Comparison of ENCODE assay signal across 13 cellular contexts in the genomic region with DNA sequence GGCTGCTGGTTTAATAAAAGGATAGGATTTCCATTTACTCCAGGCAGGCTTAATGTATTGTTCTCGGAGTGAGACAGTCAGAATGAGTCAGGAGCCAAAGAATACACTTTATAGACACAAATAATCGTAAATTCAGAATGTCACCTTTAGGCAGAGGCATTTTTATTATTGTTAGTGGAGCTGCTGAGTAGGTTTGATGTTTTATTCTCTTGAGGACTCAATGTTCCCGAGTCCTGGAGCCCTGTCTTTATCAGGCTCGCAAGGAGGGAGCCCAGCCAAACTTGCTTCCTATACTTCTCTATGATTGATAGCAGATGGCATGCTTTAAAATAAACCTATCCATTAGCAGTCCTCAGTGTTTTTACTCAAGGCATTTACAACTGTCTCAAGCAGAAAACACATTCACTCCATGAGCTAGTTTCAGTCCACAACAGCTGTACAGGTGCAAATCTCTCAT.
DNase-seq lines count a peak whose midpoint lies in the region; ATAC-seq and TF ChIP-seq lines count a peak whose summit lies in the region.
"Had no signal": no experiment of that assay in that cellular context is flagged by ENCODE, and none has a peak within 500 bp of the region (broad histone marks: within the 10 kb centered on the region; RNA-seq: fewer than 3 reads in every experiment).

No MANE protein-coding gene starts in this region.

- no peaks in the 10 kb centered on the region for H3K79me2 ChIP-seq in hepatocyte

- ATAC-seq in GM19463 (IDR thresholded peaks at IDR 0.05; ENCODE audit: unreplicated experiment), result no peak
- no peak for ATAC-seq in HG03432 (IDR thresholded peaks at IDR 0.05; ENCODE audit: unreplicated experiment)
- ATAC-seq in GM18502 (IDR thresholded peaks at IDR 0.05; ENCODE audit: poor library complexity, unreplicated experiment), result no peak

- in situ Hi-C loops in brain microvascular endothelial cell (cut with HindIII; ENCODE audit: low pct_ligation_motif_present, low sequenced_read_pairs), result no loop called here

- H3K4me1 ChIP-seq in hepatocyte (ENCODE audit: insufficient read depth), result peaks cover 7% of the 10 kb centered on the region
- H3K4me1 ChIP-seq: Peyer's patch had no signal

- no peaks in the 10 kb centered on the region for H3K36me3 ChIP-seq in brain microvascular endothelial cell (replicated peaks)
- H3K36me3 ChIP-seq in hepatocyte (replicated peaks; ENCODE audit: insufficient read depth, low read depth), result no peaks in the 10 kb centered on the region
- H3K36me3 ChIP-seq: Peyer's patch, WERI-Rb-1 had no signal

- H3K4me2 ChIP-seq in hepatocyte, result peak overlapping the region; percentile 35

- WGBS in hepatocyte (ENCODE audit: low lambda C conversion rate, missing lambda C conversion rate), result 30% methylated on average over 4 of the region's 4 CpGs

- H2AFZ ChIP-seq in hepatocyte, result no peak overlapping the region

- no peak for TF ChIP-seq CTCF in brain microvascular endothelial cell (IDR thresholded peaks at IDR 0.05; ENCODE audit: low read depth, low read length, missing control alignments)
- TF ChIP-seq CTCF in hepatocyte (IDR thresholded peaks at IDR 0.05; ENCODE audit: poor library complexity), result no peak

- no peaks in the 10 kb centered on the region for H3K9me3 ChIP-seq in hepatocyte (ENCODE audit: low read depth)
- H3K9me3 ChIP-seq: Peyer's patch had no signal

- H3K9me2 ChIP-seq in hepatocyte (replicated peaks; ENCODE audit: insufficient read depth), result no peaks in the 10 kb centered on the region

- DNase-seq in COLO668 (lab: John Stamatoyannopoulos, UW; ENCODE audit: unreplicated experiment) (peak; percentile 6), LHCN-M2 (ENCODE audit: low read depth) (peak; percentile 41), brain microvascular endothelial cell (no peak), hepatocyte (ENCODE audit: low spot score) (peak; percentile 55), NCI-H1092 treated with DMSO at 0.1 percent for 48 hours (lab: John Stamatoyannopoulos, UW) (no peak)
- DNase-seq: cerebellar nuclear complex; Peyer's patch; small intestine; stimulated activated CD8-positive, alpha-beta memory T cell treated with anti-CD3 and anti-CD28 coated beads, Interleukin-4, amount 100 ng/mL, for 48 hours; WERI-Rb-1 had no signal

- H3K27ac ChIP-seq in brain microvascular endothelial cell, result peak overlapping the region; percentile 49
- no peak overlapping the region for H3K27ac ChIP-seq in hepatocyte
- H3K27ac ChIP-seq: Peyer's patch, WERI-Rb-1 had no signal

- no peaks in the 10 kb centered on the region for H3K27me3 ChIP-seq in brain microvascular endothelial cell (replicated peaks)
- H3K27me3 ChIP-seq in hepatocyte, result no peaks in the 10 kb centered on the region
- H3K27me3 ChIP-seq: Peyer's patch had no signal

- H3K4me3 ChIP-seq in brain microvascular endothelial cell (ENCODE audit: low read depth, low read length), result no peak overlapping the region
- H3K4me3 ChIP-seq in hepatocyte, result no peak overlapping the region
- H3K4me3 ChIP-seq: Peyer's patch had no signal

- H4K20me1 ChIP-seq in hepatocyte (ENCODE audit: insufficient read depth, poor library complexity, severe bottlenecking), result no peaks in the 10 kb centered on the region

Comparison
In these comparisons a context has a peak if more than half of its experiments do, and no peak if none do; other contexts are left out.
1. DNase-seq: peak in COLO668 (single experiment), LHCN-M2 (single experiment) and hepatocyte (single experiment); none in brain microvascular endothelial cell (single experiment) and NCI-H1092 treated with DMSO at 0.1 percent for 48 hours (single experiment).